Comparison of ENCODE assay signal across 14 cellular contexts in genomic region chr6:55557176-55557575, GRCh38. TPM values are rescaled to one million over a fixed set of nuclear protein-coding genes. Genes with fewer than 3 reads are reported as not detected.
A peak's percentile ranks its signal among the peaks of the same experiment; 100 is the strongest.
DNase-seq lines count a peak whose midpoint lies in the region; ATAC-seq, FAIRE-seq and TF ChIP-seq lines count a peak whose summit lies in the region.
"Had no signal": no experiment of that assay in that cellular context is flagged by ENCODE, and none has a peak within 500 bp of the region (broad histone marks: within the 10 kb centered on the region; RNA-seq: fewer than 3 reads in every experiment).

No MANE protein-coding gene starts in this region.

- no peak overlapping the region for H3K4ac ChIP-seq in trophoblast cell (ENCODE audit: low read depth, low read length)

- no CpG with 5 or more reads among the region's 8 CpGs for WGBS in trophoblast cell (ENCODE audit: extremely low coverage, insufficient coverage, insufficient read length)

- H3K9ac ChIP-seq in trophoblast cell (ENCODE audit: low read length), result no peak overlapping the region

- no peak overlapping the region for H3K14ac ChIP-seq in trophoblast cell (ENCODE audit: low read length)

- intact Hi-C loops in left ventricle myocardium inferior (cut with micrococcal nuclease), result no loop called here

- no peak overlapping the region for H4K91ac ChIP-seq in trophoblast cell (ENCODE audit: low read depth, low read length)

- no peak overlapping the region for H2BK12ac ChIP-seq in trophoblast cell (ENCODE audit: low read length)

- no peaks in the 10 kb centered on the region for H3K79me2 ChIP-seq in trophoblast cell (ENCODE audit: control insufficient read depth, insufficient read depth, low read length, poor library complexity)

- ATAC-seq in GM18909 (IDR thresholded peaks at IDR 0.05; ENCODE audit: poor library complexity, unreplicated experiment), result no peak

- no peak overlapping the region for H2BK5ac ChIP-seq in trophoblast cell (ENCODE audit: low read depth, low read length, poor library complexity)

- H2BK120ac ChIP-seq in trophoblast cell (ENCODE audit: insufficient read depth, low read length, poor library complexity), result no peak overlapping the region

- DNase-seq in cardiac muscle cell (ENCODE audit: low read depth in 1 of 2, low spot score in 1 of 2) (peak in 1 of 2 donors; percentile 60), left ventricle myocardium inferior (no peak), D721Med (ENCODE audit: insufficient read length, low spot score) (no peak), WERI-Rb-1 (peak; percentile 72), trophoblast cell (no peak), NCI-H1694 treated with DMSO at 0.1 percent for 48 hours (lab: John Stamatoyannopoulos, UW) (no peak)
- DNase-seq: BE2C; CD4-positive, alpha-beta memory T cell; DND-41; GOT3; H9 had no signal

- H3K27ac ChIP-seq in cardiac muscle cell (peak overlapping the region; percentile 37), left ventricle myocardium inferior (replicated peaks) (no peak overlapping the region), WERI-Rb-1 (no peak overlapping the region), trophoblast cell (ENCODE audit: low read depth, low read length) (no peak overlapping the region)
- H3K27ac ChIP-seq: C4-2B had no signal

- H3K36me3 ChIP-seq in cardiac muscle cell, result no peaks in the 10 kb centered on the region
- H3K36me3 ChIP-seq in left ventricle myocardium inferior, result no peaks in the 10 kb centered on the region
- no peaks in the 10 kb centered on the region for H3K36me3 ChIP-seq in WERI-Rb-1
- no peaks in the 10 kb centered on the region for H3K36me3 ChIP-seq in trophoblast cell (ENCODE audit: control insufficient read depth in 1 of 2, insufficient read depth in 2 of 2, low read length in 2 of 2)
- H3K36me3 ChIP-seq: BE2C had no signal

- H4K12ac ChIP-seq in trophoblast cell (ENCODE audit: low read depth, low read length), result peak overlapping the region; percentile 30

- H3K4me1 ChIP-seq in cardiac muscle cell (ENCODE audit: low read depth) (peaks cover 48% of the 10 kb centered on the region), left ventricle myocardium inferior (no peaks in the 10 kb centered on the region), trophoblast cell (ENCODE audit: control insufficient read depth in 1 of 2, insufficient read depth in 2 of 2, low read length in 2 of 2) (no peaks in the 10 kb centered on the region)
- H3K4me1 ChIP-seq: BE2C had no signal

- FAIRE-seq in D721Med (lab: Jason Lieb, UNC), result peak; percentile 88
- FAIRE-seq: A204.1 had no signal

- H3K27me3 ChIP-seq in cardiac muscle cell (no peaks in the 10 kb centered on the region), left ventricle myocardium inferior (ENCODE audit: low read depth) (no peaks in the 10 kb centered on the region), WERI-Rb-1 (ENCODE audit: insufficient read depth, low read depth, severe bottlenecking) (peaks cover 41% of the 10 kb centered on the region), trophoblast cell (ENCODE audit: insufficient read depth, low read length) (no peaks in the 10 kb centered on the region)
- H3K27me3 ChIP-seq: BE2C had no signal

- H3K4me2 ChIP-seq in trophoblast cell (ENCODE audit: low read length), result no peak overlapping the region

- no peak overlapping the region for H3K18ac ChIP-seq in trophoblast cell (ENCODE audit: low read length)

- H3K4me3 ChIP-seq in cardiac muscle cell (no peak overlapping the region), left ventricle myocardium inferior (no peak overlapping the region), WERI-Rb-1 (ENCODE audit: low read depth, low read length) (no peak overlapping the region), trophoblast cell (ENCODE audit: low read depth, low read length) (no peak overlapping the region)

- H3K9me3 ChIP-seq in cardiac muscle cell (ENCODE audit: low read depth) (no peaks in the 10 kb centered on the region), left ventricle myocardium inferior (replicated peaks) (no peaks in the 10 kb centered on the region), WERI-Rb-1 (ENCODE audit: severe bottlenecking) (no peaks in the 10 kb centered on the region), trophoblast cell (ENCODE audit: insufficient read depth, low read depth, low read length) (no peaks in the 10 kb centered on the region)
- H3K9me3 ChIP-seq: BE2C had no signal

- no peak overlapping the region for H2AFZ ChIP-seq in trophoblast cell (ENCODE audit: insufficient read depth, low read length, poor library complexity)

- TF ChIP-seq CTCF in cardiac muscle cell (IDR thresholded peaks at IDR 0.05; ENCODE audit: low read depth, low read length), result no peak
- no peak for TF ChIP-seq CTCF in left ventricle myocardium inferior (IDR thresholded peaks at IDR 0.05; ENCODE audit: borderline replicate concordance)
- no peak for TF ChIP-seq CTCF in D721Med (IDR thresholded peaks at IDR 0.05; ENCODE audit: insufficient read depth, missing control alignments)
- no peak for TF ChIP-seq CTCF in WERI-Rb-1 (IDR thresholded peaks at IDR 0.05; ENCODE audit: low read depth, low read length)

- no peaks in the 10 kb centered on the region for H3K79me1 ChIP-seq in trophoblast cell (ENCODE audit: low read length)

- no peak overlapping the region for H2AK5ac ChIP-seq in trophoblast cell (ENCODE audit: low read length)

- no peak overlapping the region for H4K8ac ChIP-seq in trophoblast cell (ENCODE audit: low read depth, low read length)

- H3K23ac ChIP-seq in trophoblast cell (ENCODE audit: low read length), result no peak overlapping the region

RNA-seq across cellular contexts. Expression of gene HMGCLL1, which starts 21.8 kb away (rescaled TPM):
- total RNA-seq in cardiac muscle cell (16.2 and 34.0 TPM in 2 replicates), left ventricle myocardium inferior (1.2 TPM)
- polyA plus RNA-seq in cardiac muscle cell, result 13.6 and 50.3 TPM in 2 replicates
- polyA plus RNA-seq in trophoblast cell (2013), result 0.04 and 0.05 TPM in 2 replicates
- total RNA-seq: CD4-positive, alpha-beta memory T cell had no signal
- polyA plus RNA-seq: CD4-positive, alpha-beta memory T cell had no signal
